In genomic region chr1:156725683-156726280, GRCh38 we compare ENCODE assay signal across 8 cellular contexts. TPM values are rescaled to one million over a fixed set of nuclear protein-coding genes. Genes with fewer than 3 reads are reported as not detected.
DNase-seq lines count a peak whose midpoint lies in the region; ATAC-seq and TF ChIP-seq lines count a peak whose summit lies in the region.

No MANE protein-coding gene starts in this region.

- no peak overlapping the region for H2AFZ ChIP-seq in hepatocyte

- 0 out of 2 replicates have a peak overlapping the region, but pooled peaks have one; percentile 8 for H3K4me3 ChIP-seq in Caco-2 (ENCODE audit: low read depth, low read length)
- H3K4me3 ChIP-seq in astrocyte of the cerebellum (ENCODE audit: low read depth, low read length), result peak overlapping the region; percentile 39
- H3K4me3 ChIP-seq in hepatocyte, result peak overlapping the region; percentile 4
- H3K4me3 ChIP-seq in aorta (ENCODE audit: low read length in 2 of 2), result peak overlapping the region in 1 of 2 donors; percentile 29

- DNase-seq in Caco-2 (peak; percentile 87 to 90), NCI-H187 treated with DMSO at 0.1 percent for 48 hours (lab: John Stamatoyannopoulos, UW) (peak; percentile 68), astrocyte of the cerebellum (ENCODE audit: low read depth) (peak; percentile 85), hepatocyte (ENCODE audit: low spot score) (peak; percentile 94), renal cortical epithelial cell (ENCODE audit: low read depth) (peak; percentile 81), aorta (peak; percentile 92 to 96)
- DNase-seq in T-helper 2 cell treated with Interferon-gamma antibody and Interleukin-4, amounts not matched to agents 5 μg/mL and 100 μg/mL, for 36 hours (ENCODE audit: low spot score), result peak; percentile 78

- H3K9me3 ChIP-seq in Caco-2 (no peaks in the 10 kb centered on the region), hepatocyte (ENCODE audit: low read depth) (no peaks in the 10 kb centered on the region), aorta (ENCODE audit: control insufficient read depth, low read length) (no peaks in the 10 kb centered on the region)

- ATAC-seq in GM21825 (IDR thresholded peaks at IDR 0.05; ENCODE audit: unreplicated experiment) (peak; percentile 34), aorta (ENCODE audit: low FRiP score) (peak; percentile 81)

- peak overlapping the region; percentile 89 for H3K4me2 ChIP-seq in hepatocyte

- H3K27ac Mint-ChIP-seq in Caco-2 (ENCODE audit: unreplicated experiment), result no peak overlapping the region
- no peak overlapping the region for H3K27ac Mint-ChIP-seq in T-helper 2 cell treated with Interferon-gamma antibody and Interleukin-4, amounts not matched to agents 5 μg/mL and 100 μg/mL, for 36 hours

- H3K4me1 Mint-ChIP-seq in Caco-2 (ENCODE audit: low read depth, unreplicated experiment), result peaks cover 6% of the 10 kb centered on the region
- H3K4me1 Mint-ChIP-seq in T-helper 2 cell treated with Interferon-gamma antibody and Interleukin-4, amounts not matched to agents 5 μg/mL and 100 μg/mL, for 36 hours (ENCODE audit: low read depth), result peaks cover 27% of the 10 kb centered on the region

- CTCF ChIA-PET in Caco-2 (lab: Charles Lee), result interaction anchor here (0.6 to 4.8 kb wide), 31 partner anchors 10 to 202 kb away, joined by 3 to 262 read pairs (median 6); partner anchors contain the start of genes CRABP2, HDGF, INSRR and MRPL24

- intact Hi-C loops in Caco-2 (cut with micrococcal nuclease; ENCODE audit: unreplicated experiment), result loop anchor here (1.0 kb wide), 4 partner anchors 19 to 165 kb away; no protein-coding TSS in a partner anchor
- intact Hi-C loops in aorta (cut with DNase I), result loop anchor here (1.0 to 5.0 kb wide), 6 partner anchors 17 to 167 kb away; partner anchors contain the start of genes PEAR1 (in 1 of the 2) and PRCC (in 1 of the 2)

- no peak overlapping the region for H3K4me3 Mint-ChIP-seq in Caco-2 (ENCODE audit: unreplicated experiment)
- H3K4me3 Mint-ChIP-seq in T-helper 2 cell treated with Interferon-gamma antibody and Interleukin-4, amounts not matched to agents 5 μg/mL and 100 μg/mL, for 36 hours, result no peak overlapping the region

- BruUV-seq in Caco-2 (replicated peaks; lab: Mats Ljungman, UMichigan), result no TSS peak

- no peaks in the 10 kb centered on the region for H3K9me2 ChIP-seq in hepatocyte (replicated peaks; ENCODE audit: insufficient read depth)

- peaks cover 67% of the 10 kb centered on the region for H3K79me2 ChIP-seq in hepatocyte

- TF ChIP-seq CTCF in Caco-2 (IDR thresholded peaks at IDR 0.05; ENCODE audit: insufficient read depth in 1 of 2, low read depth in 1 of 2, low read length in 1 of 2, severe bottlenecking in 1 of 2, unreplicated experiment in 1 of 2) (peak; percentile 92 to 94), astrocyte of the cerebellum (IDR thresholded peaks at IDR 0.05; ENCODE audit: low read depth, low read length, missing control alignments) (peak; percentile 94), hepatocyte (IDR thresholded peaks at IDR 0.05; ENCODE audit: poor library complexity) (peak; percentile 97)

- POLR2A ChIA-PET in Caco-2 (lab: Charles Lee), result interaction anchor here (0.5 to 4.8 kb wide), 7 partner anchors 15 to 162 kb away, joined by 3 to 108 read pairs (median 3); partner anchors contain the start of genes HAPLN2, HDGF, MRPL24 and NES

- no peaks in the 10 kb centered on the region for H3K9me3 Mint-ChIP-seq in Caco-2 (ENCODE audit: unreplicated experiment)
- no peaks in the 10 kb centered on the region for H3K9me3 Mint-ChIP-seq in T-helper 2 cell treated with Interferon-gamma antibody and Interleukin-4, amounts not matched to agents 5 μg/mL and 100 μg/mL, for 36 hours

- H3K27me3 ChIP-seq in Caco-2 (replicated peaks; ENCODE audit: control insufficient read depth, insufficient read depth, low read length) (no peaks in the 10 kb centered on the region), hepatocyte (no peaks in the 10 kb centered on the region), aorta (ENCODE audit: control insufficient read depth in 1 of 2, insufficient read depth in 2 of 2, low read length in 1 of 2) (no peaks in the 10 kb centered on the region)

- no peak overlapping the region for H3K27ac ChIP-seq in hepatocyte
- H3K27ac ChIP-seq in aorta (ENCODE audit: low read depth in 1 of 2, low read length in 2 of 2), result no peak overlapping the region

- peaks cover 28% of the 10 kb centered on the region for H4K20me1 ChIP-seq in hepatocyte (ENCODE audit: insufficient read depth, poor library complexity, severe bottlenecking)

- H3K4me1 ChIP-seq in Caco-2, result peaks cover 13% of the 10 kb centered on the region; the same call in 1 of the 2 replicates
- peaks cover 35% of the 10 kb centered on the region for H3K4me1 ChIP-seq in hepatocyte (ENCODE audit: insufficient read depth)
- H3K4me1 ChIP-seq in aorta (ENCODE audit: control insufficient read depth in 1 of 2, insufficient read depth in 2 of 2, low read length in 2 of 2), result peaks cover 0 to 2% of the 10 kb centered on the region in 2 donors

- in situ Hi-C loops in astrocyte of the cerebellum (cut with HindIII; ENCODE audit: low sequenced_read_pairs), result no loop called here

- H3K36me3 ChIP-seq in Caco-2 (ENCODE audit: control insufficient read depth, insufficient read depth, low read length) (peaks cover 4% of the 10 kb centered on the region), hepatocyte (replicated peaks; ENCODE audit: insufficient read depth, low read depth) (no peaks in the 10 kb centered on the region), aorta (ENCODE audit: control insufficient read depth in 1 of 2, insufficient read depth in 2 of 2, low read length in 1 of 2) (peaks cover 0 to 4% of the 10 kb centered on the region in 2 donors)

- no peaks in the 10 kb centered on the region for H3K27me3 Mint-ChIP-seq in Caco-2 (ENCODE audit: insufficient read depth, unreplicated experiment)
- no peaks in the 10 kb centered on the region for H3K27me3 Mint-ChIP-seq in T-helper 2 cell treated with Interferon-gamma antibody and Interleukin-4, amounts not matched to agents 5 μg/mL and 100 μg/mL, for 36 hours (ENCODE audit: low read depth)

- 17% methylated on average over 18 of the region's 18 CpGs for WGBS in hepatocyte (ENCODE audit: low lambda C conversion rate, missing lambda C conversion rate)
- WGBS in aorta, 2 donors, result 7 to 10% methylated on average over 18 of the region's 18 CpGs

- peaks cover 26% of the 10 kb centered on the region for H3K36me3 Mint-ChIP-seq in Caco-2 (ENCODE audit: insufficient read depth, unreplicated experiment)
- H3K36me3 Mint-ChIP-seq in T-helper 2 cell treated with Interferon-gamma antibody and Interleukin-4, amounts not matched to agents 5 μg/mL and 100 μg/mL, for 36 hours (ENCODE audit: low read depth), result peaks cover 29% of the 10 kb centered on the region

RNA-seq across cellular contexts. Expression of gene METTL25B, which starts 2.5 kb away (rescaled TPM):
- total RNA-seq in Caco-2 (2022) (26.6 and 27.6 TPM in 2 replicates), hepatocyte (20.6 and 21.8 TPM in 2 replicates), renal cortical epithelial cell (5.2 and 11.5 TPM in 2 replicates), aorta (10 to 100 TPM; 20.7 to 33.6 TPM)
- polyA plus RNA-seq in hepatocyte (22.6 and 24.7 TPM in 2 replicates), aorta (10 to 100 TPM; 24.2 to 46.2 TPM)

RNA-seq across cellular contexts. Expression of gene ISG20L2, which starts 2.8 kb away (rescaled TPM):
- total RNA-seq in Caco-2 (2022) (42.3 and 44.1 TPM in 2 replicates), hepatocyte (22.4 and 27.5 TPM in 2 replicates), renal cortical epithelial cell (6.3 and 10.3 TPM in 2 replicates), aorta (10 to 100 TPM; 20.6 to 26.9 TPM)
- polyA plus RNA-seq in hepatocyte (13.5 and 16.4 TPM in 2 replicates), aorta (10 to 100 TPM; 11.7 to 20.2 TPM)

RNA-seq across cellular contexts. Expression of gene MRPL24, which starts 15.1 kb away (rescaled TPM):
- total RNA-seq in Caco-2 (2022) (52.6 and 54.2 TPM in 2 replicates), hepatocyte (40.4 and 44.9 TPM in 2 replicates), renal cortical epithelial cell (26.3 and 40.8 TPM in 2 replicates), aorta (10 to 100 TPM; 44.0 to 46.1 TPM)
- polyA plus RNA-seq in hepatocyte (61.9 and 64.1 TPM in 2 replicates), aorta (10 to 100 TPM; 68.5 to 73.1 TPM)

RNA-seq across cellular contexts. Expression of gene CRABP2, which starts 20.4 kb away (rescaled TPM):
- total RNA-seq in Caco-2 (2022), result 27.1 and 30.6 TPM in 2 replicates
- total RNA-seq in hepatocyte, result 54.5 and 93.5 TPM in 2 replicates
- polyA plus RNA-seq in hepatocyte, result 171 and 195 TPM in 2 replicates
- 1.4 and 8.3 TPM in 2 replicates for total RNA-seq in renal cortical epithelial cell
- total RNA-seq in aorta, result 10 to 100 TPM in 1 of 2 donors, 1 to 10 TPM in 1; 3.8 to 34.4 TPM
- polyA plus RNA-seq in aorta, result 1 to 10 TPM; 6.5 to 7.8 TPM

RNA-seq across cellular contexts. Expression of gene HDGF, which starts 25.7 kb away (rescaled TPM):
- total RNA-seq in Caco-2 (2022) (414 and 431 TPM in 2 replicates), hepatocyte (160 and 192 TPM in 2 replicates), renal cortical epithelial cell (249 and 383 TPM in 2 replicates), aorta (100 to 1,000 TPM; 106 to 135 TPM)
- polyA plus RNA-seq in hepatocyte (153 and 166 TPM in 2 replicates), aorta (100 to 1,000 TPM in 1 of 2 donors, 10 to 100 TPM in 1; 94.9 to 126 TPM)
